In genomic region chr7:18996583-18996982, GRCh38 we compare ENCODE assay signal across 23 cellular contexts.
"Had no signal": no experiment of that assay in that cellular context is flagged by ENCODE, and none has a peak within 500 bp of the region (broad histone marks: within the 10 kb centered on the region; RNA-seq: fewer than 3 reads in every experiment).

No MANE protein-coding gene starts in this region.

- ATAC-seq: activated CD8-positive, alpha-beta T cell treated with anti-CD3 and anti-CD28 coated beads for 36 hours; activated naive CD4-positive, alpha-beta T cell treated with anti-CD3 and anti-CD28 coated beads, Interleukin-2, amount 50 U/mL, for 72 hours; pancreas; sciatic nerve; stimulated activated effector memory CD8-positive, alpha-beta T cell treated with anti-CD3 and anti-CD28 coated beads, Interleukin-12 subunit alpha, Interleukin-12 subunit beta, amount 100 ng/mL, for 72 hours; stimulated activated naive CD8-positive, alpha-beta T cell treated with anti-CD3 and anti-CD28 coated beads, Interleukin-15, amount 100 ng/mL, for 72 hours had no signal

- DNase-seq: activated CD4-positive, alpha-beta T cell treated with anti-CD3 and anti-CD28 coated beads, Interleukin-2, amount 10 ng/mL, durations not matched to agents 7 days and 5 days; activated CD4-positive, CD25-positive, alpha-beta regulatory T cell treated with anti-CD3 and anti-CD28 coated beads, Interleukin-2, amount 50 U/mL, for 72 hours; activated CD8-positive, alpha-beta T cell treated with anti-CD3 and anti-CD28 coated beads for 36 hours; activated T-cell treated with anti-CD3 and anti-CD28 coated beads, Interleukin-2, amount 50 U/mL, for 48 hours; foreskin fibroblast; head of caudate nucleus; hypothalamus; immature natural killer cell; kidney; naive B cell; nephron progenitor cell; pancreas; retina; stimulated activated CD4-positive, alpha-beta T cell treated with anti-CD3 and anti-CD28 coated beads, Interleukin-4, amount 100 ng/mL, for 24 hours; stimulated activated naive CD8-positive, alpha-beta T cell treated with anti-CD3 and anti-CD28 coated beads, Interleukin-15, amount 100 ng/mL, for 72 hours; T-helper 2 cell had no signal

- H3K27me3 ChIP-seq: esophagus muscularis mucosa, pancreas, tibial nerve had no signal

- H3K27ac ChIP-seq: esophagus muscularis mucosa, pancreas, prostate gland, tibial nerve had no signal

- H3K4me3 ChIP-seq: esophagus muscularis mucosa, pancreas, prostate gland, skin epidermis, tibial nerve had no signal

- H3K9me3 ChIP-seq: esophagus muscularis mucosa, pancreas, prostate gland, tibial nerve had no signal

- H3K4me1 ChIP-seq: esophagus muscularis mucosa, pancreas, prostate gland had no signal

- H3K36me3 ChIP-seq: esophagus muscularis mucosa, pancreas, prostate gland, tibial nerve had no signal
